20 cellular contexts compared by ENCODE assay signal in genomic region chr1:8736927-8737326, GRCh38.
"Had no signal": no experiment of that assay in that cellular context is flagged by ENCODE, and none has a peak within 500 bp of the region (broad histone marks: within the 10 kb centered on the region; RNA-seq: fewer than 3 reads in every experiment).

No MANE protein-coding gene starts in this region.

- H3K27me3 ChIP-seq: body of pancreas, colonic mucosa, esophagus squamous epithelium, ovary, transverse colon had no signal

- ATAC-seq: activated CD8-positive, alpha-beta memory T cell treated with anti-CD3 and anti-CD28 coated beads, Interleukin-2, amount 10 ng/mL, durations not matched to agents 7 days and 5 days; body of pancreas; lower lobe of right lung; stimulated activated naive B cell treated with anti-CD40 and anti-IgM and Interleukin-4, amounts not matched to agents 10 μg/mL and 1 μg/mL and 100 μg/mL, for 72 hours had no signal

- H3K9me3 ChIP-seq: body of pancreas, colonic mucosa, ovary, transverse colon had no signal

- DNase-seq: activated CD4-positive, alpha-beta memory T cell treated with anti-CD3 and anti-CD28 coated beads for 36 hours; activated CD8-positive, alpha-beta memory T cell treated with anti-CD3 and anti-CD28 coated beads, Interleukin-2, amount 10 ng/mL, durations not matched to agents 7 days and 5 days; activated effector memory CD4-positive, alpha-beta T cell treated with Interleukin-2 at 50 U/mL for 16 hours; activated T-cell treated with anti-CD3 and anti-CD28 coated beads, Interleukin-2, amount 50 U/mL, for 24 hours; body of pancreas; caudate nucleus; colonic mucosa; esophagus squamous epithelium; foreskin fibroblast; hypothalamus; lower lobe of right lung; ovary; stimulated activated CD4-positive, alpha-beta T cell treated with anti-CD3 and anti-CD28 coated beads, Interleukin-15, amount 100 ng/mL, for 24 hours; stimulated activated CD4-positive, alpha-beta T cell treated with anti-CD3 and anti-CD28 coated beads, Interleukin-4, amount 100 ng/mL, for 1 hour; stimulated activated naive B cell treated with anti-CD40 and anti-IgM and Interleukin-4, amounts not matched to agents 10 μg/mL and 1 μg/mL and 100 μg/mL, for 72 hours; substantia nigra; T-helper 1 cell; T1000; transverse colon; WERI-Rb-1 had no signal

- H3K36me3 ChIP-seq: colonic mucosa, esophagus squamous epithelium, lower lobe of right lung, ovary, transverse colon had no signal

- H3K4me1 ChIP-seq: colonic mucosa had no signal

- H3K27ac ChIP-seq: colonic mucosa, esophagus squamous epithelium, lower lobe of right lung, transverse colon, WERI-Rb-1 had no signal

- H3K4me3 ChIP-seq: body of pancreas, colonic mucosa, esophagus squamous epithelium, lower lobe of right lung, ovary, transverse colon had no signal
